ENCODE assay signal across 17 cellular contexts in the genomic region with DNA sequence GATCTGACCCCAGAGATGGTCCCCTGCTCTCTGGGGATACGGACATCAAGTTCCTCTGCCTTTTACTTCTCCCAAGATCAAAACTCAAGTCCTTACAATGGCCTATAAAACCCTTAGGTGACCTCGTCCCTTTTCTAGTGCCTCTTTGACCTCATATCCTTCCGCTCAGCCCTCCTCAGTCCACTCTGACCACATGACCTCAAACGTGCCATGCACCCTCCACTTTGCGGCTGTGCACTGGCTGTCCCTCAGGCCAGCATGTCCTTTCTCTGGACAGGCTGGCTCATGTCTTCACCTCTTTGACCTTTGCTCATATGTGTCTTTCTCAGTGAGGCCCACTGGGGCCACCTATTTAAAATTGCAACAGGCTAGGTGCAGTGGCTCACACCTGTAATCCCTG. TPM values are rescaled to one million over a fixed set of nuclear protein-coding genes. Genes with fewer than 3 reads are reported as not detected.
DNase-seq lines count a peak whose midpoint lies in the region; ATAC-seq and TF ChIP-seq lines count a peak whose summit lies in the region.
"Had no signal": no experiment of that assay in that cellular context is flagged by ENCODE, and none has a peak within 500 bp of the region (broad histone marks: within the 10 kb centered on the region; RNA-seq: fewer than 3 reads in every experiment).

No MANE protein-coding gene starts in this region.

- intact Hi-C loops in CD14-positive monocyte (cut with micrococcal nuclease): loop anchor here in 1 of 2 donors (2.0 to 10.0 kb wide), 4 partner anchors 15 to 345 kb away; partner anchors contain the start of gene TRMO

- H3K27ac ChIP-seq in HL-60 (replicated peaks): peak overlapping the region; percentile 90
- H3K27ac ChIP-seq in adipose tissue (ENCODE audit: low read depth, low read length): peak overlapping the region; percentile 7
- H3K27ac ChIP-seq: C4-2B, cardiac muscle cell, parathyroid adenoma, SK-N-MC had no signal

- H3K4me3 Mint-ChIP-seq in CD14-positive monocyte: no peak overlapping the region
- H3K4me3 Mint-ChIP-seq in natural killer cell treated with Interleukin-12 subunit alpha and Interleukin-12 subunit beta and Interleukin-15 and Interleukin-18, amount 100 ng/mL, for 72 hours: peak overlapping the region; percentile 71
- H3K4me3 Mint-ChIP-seq: mesothelial cell of epicardium had no signal

- peaks cover 51% of the 10 kb centered on the region for H3K4me1 Mint-ChIP-seq in CD14-positive monocyte
- H3K4me1 Mint-ChIP-seq in natural killer cell treated with Interleukin-12 subunit alpha and Interleukin-12 subunit beta and Interleukin-15 and Interleukin-18, amount 100 ng/mL, for 72 hours (ENCODE audit: low read depth in 2 of 2): peaks cover 38 to 46% of the 10 kb centered on the region in 2 donors
- H3K4me1 Mint-ChIP-seq: mesothelial cell of epicardium had no signal

- DNase-seq in CD14-positive monocyte (ENCODE audit: low spot score) (peak; percentile 48), HL-60 (ENCODE audit: low read depth in 1 of 2, low spot score in 1 of 2) (no peak), H4 (ENCODE audit: low spot score) (no peak)
- no peak for DNase-seq in natural killer cell treated with Interleukin-12 subunit alpha and Interleukin-12 subunit beta and Interleukin-15 and Interleukin-18, amount 100 ng/mL, for 72 hours (ENCODE audit: low spot score)
- DNase-seq: NCI-H1436 had no signal

- no peaks in the 10 kb centered on the region for H3K9me3 Mint-ChIP-seq in CD14-positive monocyte
- H3K9me3 Mint-ChIP-seq in natural killer cell treated with Interleukin-12 subunit alpha and Interleukin-12 subunit beta and Interleukin-15 and Interleukin-18, amount 100 ng/mL, for 72 hours: no peaks in the 10 kb centered on the region
- H3K9me3 Mint-ChIP-seq: mesothelial cell of epicardium had no signal

- peak overlapping the region; percentile 95 to 99 (median 98) for H3K27ac Mint-ChIP-seq in CD14-positive monocyte
- H3K27ac Mint-ChIP-seq in natural killer cell treated with Interleukin-12 subunit alpha and Interleukin-12 subunit beta and Interleukin-15 and Interleukin-18, amount 100 ng/mL, for 72 hours: peak overlapping the region; percentile 85 to 86
- H3K27ac Mint-ChIP-seq: mesothelial cell of epicardium had no signal

- TF ChIP-seq CTCF in CD14-positive monocyte (IDR thresholded peaks at IDR 0.05) (no peak), HL-60 (IDR thresholded peaks at IDR 0.05; ENCODE audit: insufficient read depth, low read length) (no peak)

- 52 to 87% (median 71%) methylated on average over 5 of the region's 5 CpGs for WGBS in adipose tissue, 3 donors

- peaks cover 47 to 64% of the 10 kb centered on the region in 2 donors for H3K36me3 Mint-ChIP-seq in CD14-positive monocyte
- H3K36me3 Mint-ChIP-seq in natural killer cell treated with Interleukin-12 subunit alpha and Interleukin-12 subunit beta and Interleukin-15 and Interleukin-18, amount 100 ng/mL, for 72 hours: peaks cover 11% of the 10 kb centered on the region

- no peak overlapping the region for H3K4me3 ChIP-seq in HL-60 (replicated peaks; ENCODE audit: insufficient read depth, low read length)
- H3K4me3 ChIP-seq: cardiac muscle cell, SK-N-MC had no signal

- H3K27me3 ChIP-seq in HL-60 (ENCODE audit: insufficient read depth, poor library complexity, severe bottlenecking): no peaks in the 10 kb centered on the region
- H3K27me3 ChIP-seq: cardiac muscle cell had no signal

- no peak for ATAC-seq in natural killer cell treated with Interleukin-12 subunit alpha and Interleukin-12 subunit beta and Interleukin-15 and Interleukin-18, amount 100 ng/mL, for 72 hours
- ATAC-seq in HG03196 (IDR thresholded peaks at IDR 0.05; ENCODE audit: unreplicated experiment): no peak
- ATAC-seq in HG03469 (IDR thresholded peaks at IDR 0.05; ENCODE audit: unreplicated experiment): no peak

- H3K27me3 Mint-ChIP-seq in CD14-positive monocyte (ENCODE audit: low read depth in 3 of 3): peaks cover 0 to 3% (median 0%) of the 10 kb centered on the region in 3 donors
- no peaks in the 10 kb centered on the region for H3K27me3 Mint-ChIP-seq in natural killer cell treated with Interleukin-12 subunit alpha and Interleukin-12 subunit beta and Interleukin-15 and Interleukin-18, amount 100 ng/mL, for 72 hours

RNA-seq across cellular contexts. Expression of gene TRMO, which starts 14.7 kb away (rescaled TPM):
- 10 to 100 TPM; 13.4 to 13.5 TPM for polyA plus RNA-seq in CD14-positive monocyte
- polyA plus RNA-seq in adipose tissue: 10 to 100 TPM in 1 of 3 donors, 1 to 10 TPM in 2; 5.8 to 11.5 (median 6.9) TPM
- 10 to 100 TPM; 13.8 to 18.2 TPM for total RNA-seq in natural killer cell treated with Interleukin-12 subunit alpha and Interleukin-12 subunit beta and Interleukin-15 and Interleukin-18, amount 100 ng/mL, for 72 hours
- total RNA-seq in H4 (2014; rRNA removed; shearing (Covaris generic)): 16.6 and 19.1 TPM in 2 replicates

RNA-seq across cellular contexts. Expression of gene HEMGN, which starts 30.3 kb away (rescaled TPM):
- polyA plus RNA-seq in CD14-positive monocyte: under 1 TPM in 1 of 2 donors, not detected in 1; 0.18 TPM
- under 1 TPM in 2 of 3 donors, not detected in 1; 0.03 to 0.04 TPM for polyA plus RNA-seq in adipose tissue
- not detected for total RNA-seq in natural killer cell treated with Interleukin-12 subunit alpha and Interleukin-12 subunit beta and Interleukin-15 and Interleukin-18, amount 100 ng/mL, for 72 hours
- total RNA-seq in H4 (2014; rRNA removed; shearing (Covaris generic)): not detected in 2 replicates
- total RNA-seq: cardiac muscle cell, endothelial cell of umbilical vein, LHCN-M2, mesothelial cell of epicardium, NCI-H460 had no signal
- polyA plus RNA-seq: cardiac muscle cell, endothelial cell of umbilical vein had no signal

RNA-seq across cellular contexts. Expression of gene FOXE1, which starts 54.6 kb away (rescaled TPM):
- polyA plus RNA-seq in CD14-positive monocyte (not detected), adipose tissue (under 1 TPM in 2 of 3 donors, not detected in 1; 0.02 to 0.03 TPM)
- not detected for total RNA-seq in natural killer cell treated with Interleukin-12 subunit alpha and Interleukin-12 subunit beta and Interleukin-15 and Interleukin-18, amount 100 ng/mL, for 72 hours
- total RNA-seq in H4 (2014; rRNA removed; shearing (Covaris generic)): not detected in 2 replicates
- total RNA-seq: cardiac muscle cell, endothelial cell of umbilical vein, LHCN-M2, mesothelial cell of epicardium, temporal lobe had no signal
- polyA plus RNA-seq: cardiac muscle cell, endothelial cell of umbilical vein had no signal
